ENCODE assay signal across 16 cellular contexts in the genomic region with DNA sequence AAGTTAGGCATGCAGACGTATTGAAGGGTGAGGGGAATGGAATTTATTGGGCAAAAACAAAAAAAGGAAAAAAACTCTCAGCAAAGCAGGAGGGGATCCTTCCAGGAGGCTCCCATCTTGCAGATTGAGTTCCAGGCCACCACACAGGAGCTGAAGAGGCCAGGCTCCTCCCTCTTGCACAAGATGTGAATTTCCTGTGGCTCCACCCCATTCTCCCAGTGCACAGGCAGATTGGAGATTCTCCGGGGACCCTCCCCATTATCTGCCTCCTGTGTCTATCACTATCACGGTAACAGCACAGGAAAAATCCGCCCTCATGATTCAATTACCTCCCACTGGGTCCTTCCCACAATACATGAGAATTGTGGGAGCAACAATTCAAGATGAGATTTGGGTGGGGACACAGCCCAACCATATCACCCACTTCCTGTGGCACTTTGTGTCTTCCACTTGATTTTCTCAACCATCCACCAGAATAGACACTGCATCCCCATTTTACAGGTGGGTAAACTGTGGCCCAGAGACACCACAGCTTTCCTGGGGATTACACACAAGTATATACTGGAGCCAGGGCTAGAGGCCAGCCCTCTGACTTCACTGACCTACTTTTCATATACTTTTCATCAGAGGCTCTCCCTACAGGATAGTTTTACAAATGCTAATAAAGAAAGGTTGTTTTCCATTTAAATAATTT. TPM values are rescaled to one million over a fixed set of nuclear protein-coding genes. Genes with fewer than 3 reads are reported as not detected.
DNase-seq lines count a peak whose midpoint lies in the region; ATAC-seq, FAIRE-seq and TF ChIP-seq lines count a peak whose summit lies in the region.
"Had no signal": no experiment of that assay in that cellular context is flagged by ENCODE, and none has a peak within 500 bp of the region (broad histone marks: within the 10 kb centered on the region; RNA-seq: fewer than 3 reads in every experiment).

No MANE protein-coding gene starts in this region.

- H3K36me3 ChIP-seq in right atrium auricular region: no peaks in the 10 kb centered on the region
- H3K36me3 ChIP-seq in ascending aorta: no peaks in the 10 kb centered on the region
- no peaks in the 10 kb centered on the region for H3K36me3 ChIP-seq in osteoblast (ENCODE audit: insufficient read depth, low read length)
- H3K36me3 ChIP-seq in OCI-LY7 (ENCODE audit: insufficient read depth, low read length): no peaks in the 10 kb centered on the region
- H3K36me3 ChIP-seq: HAP-1 had no signal

- H3K9me2 ChIP-seq in OCI-LY7 (ENCODE audit: insufficient read depth, low read length): no peaks in the 10 kb centered on the region

- FAIRE-seq in GM12891 (lab: Jason Lieb, UNC): no peak
- FAIRE-seq: GM18507, H1 had no signal

- H3K27me3 ChIP-seq in right atrium auricular region (no peaks in the 10 kb centered on the region), ascending aorta (no peaks in the 10 kb centered on the region), osteoblast (ENCODE audit: insufficient read depth, low read length) (no peaks in the 10 kb centered on the region)

- BruUV-seq in OCI-LY7 (replicated peaks; lab: Mats Ljungman, UMichigan): no TSS peak

- no peaks in the 10 kb centered on the region for H4K20me1 ChIP-seq in osteoblast (ENCODE audit: insufficient read depth, low read length)
- no peaks in the 10 kb centered on the region for H4K20me1 ChIP-seq in OCI-LY7 (ENCODE audit: insufficient read depth, low read length)

- H2AFZ ChIP-seq in osteoblast (ENCODE audit: low read length) (no peak overlapping the region), OCI-LY7 (ENCODE audit: low read length) (no peak overlapping the region)

- TF ChIP-seq CTCF in right atrium auricular region (IDR thresholded peaks at IDR 0.05): no peak
- TF ChIP-seq CTCF in ascending aorta (IDR thresholded peaks at IDR 0.05): no peak
- TF ChIP-seq CTCF in osteoblast (IDR thresholded peaks at IDR 0.05; ENCODE audit: extremely low read depth, low read depth, low read length): no peak
- TF ChIP-seq CTCF in OCI-LY7 (conservative IDR thresholded peaks at IDR 0.05; ENCODE audit: low read length): no peak

- CTCF ChIA-PET in OCI-LY7 (lab: Charles Lee; ENCODE audit: unreplicated experiment): no interaction called here

- ATAC-seq in Right ventricle myocardium inferior (peak; percentile 56), left ventricle myocardium superior (peak; percentile 53), GM18867 (IDR thresholded peaks at IDR 0.05; ENCODE audit: unreplicated experiment) (no peak)

- H3K27ac ChIP-seq in right atrium auricular region (peak overlapping the region in 1 of 2 donors; percentile 45), ascending aorta (peak overlapping the region; percentile 30 to 33), osteoblast (ENCODE audit: low read depth, low read length) (no peak overlapping the region), OCI-LY7 (ENCODE audit: low read depth, low read length, poor library complexity, severe bottlenecking) (no peak overlapping the region)
- H3K27ac ChIP-seq: 22Rv1, HL-60 had no signal

- H3K4me2 ChIP-seq in osteoblast (ENCODE audit: insufficient read depth, low read length) (no peak overlapping the region), OCI-LY7 (ENCODE audit: low read length) (no peak overlapping the region)

- POLR2A ChIA-PET in OCI-LY7 (lab: Charles Lee): no interaction called here

- DNase-seq in Right ventricle myocardium inferior (ENCODE audit: missing footprints) (peak; percentile 41), right atrium auricular region (ENCODE audit: low spot score) (no peak), ascending aorta (ENCODE audit: low spot score in 2 of 2) (peak in 1 of 2 donors; percentile 56), left ventricle myocardium superior (no peak), osteoblast (ENCODE audit: insufficient read length, low spot score, missing footprints) (peak; percentile 22), OCI-LY7 (ENCODE audit: low spot score) (no peak), GM12891 (ENCODE audit: insufficient read length, low spot score) (no peak)
- DNase-seq: CD4-positive, CD25-positive, alpha-beta regulatory T cell; DMS53; GF-D8 had no signal

- H3K4me3 ChIP-seq in right atrium auricular region (no peak overlapping the region), ascending aorta (no peak overlapping the region), osteoblast (ENCODE audit: insufficient read depth, low read length) (no peak overlapping the region), OCI-LY7 (ENCODE audit: low read depth, low read length, poor library complexity, severe bottlenecking) (no peak overlapping the region)
- H3K4me3 ChIP-seq: HAP-1 had no signal

- H3K4me1 ChIP-seq in right atrium auricular region (peaks cover 0 to 12% of the 10 kb centered on the region in 2 donors), ascending aorta (peaks cover 0 to 27% of the 10 kb centered on the region in 2 donors), osteoblast (ENCODE audit: insufficient read depth, low read length) (peaks cover 16% of the 10 kb centered on the region), OCI-LY7 (ENCODE audit: insufficient read depth, low read length, poor library complexity, severe bottlenecking) (no peaks in the 10 kb centered on the region)
- H3K4me1 ChIP-seq: HAP-1 had no signal

- intact Hi-C loops in Right ventricle myocardium inferior (cut with DNase I) (no loop called here), ascending aorta (cut with DNase I) (no loop called here), left ventricle myocardium superior (cut with micrococcal nuclease) (no loop called here), OCI-LY7 (cut with micrococcal nuclease; ENCODE audit: unreplicated experiment) (no loop called here)

- no peak for TF ChIP-seq POLR2A in GM12891 (IDR thresholded peaks at IDR 0.05; ENCODE audit: low read depth, low read length)

- H3K9me3 ChIP-seq in right atrium auricular region (no peaks in the 10 kb centered on the region), ascending aorta (peaks cover 0 to 5% of the 10 kb centered on the region in 2 donors), osteoblast (ENCODE audit: low read depth, low read length) (no peaks in the 10 kb centered on the region), OCI-LY7 (ENCODE audit: low read length) (no peaks in the 10 kb centered on the region)

- H3K79me2 ChIP-seq in osteoblast (ENCODE audit: insufficient read depth, low read length): no peaks in the 10 kb centered on the region
- H3K79me2 ChIP-seq in OCI-LY7 (ENCODE audit: insufficient read depth, low read depth, low read length): no peaks in the 10 kb centered on the region

TF ChIP-seq in GM12891, 5 proteins besides CTCF, POLR2A, EP300 and RAD21:
- TF ChIP-seq TAF1 (IDR thresholded peaks at IDR 0.05; ENCODE audit: low read depth, low read length): no peak

RNA-seq across cellular contexts. Expression of a gene that starts 18.9 kb away (rescaled TPM):
- total RNA-seq in Right ventricle myocardium inferior: 228 TPM
- 100 to 1,000 TPM; 201 to 278 TPM for total RNA-seq in right atrium auricular region
- total RNA-seq in ascending aorta: 1,564 TPM
- 188 TPM for total RNA-seq in left ventricle myocardium superior
- 1,531 and 1,612 TPM in 2 replicates for total RNA-seq in osteoblast
- total RNA-seq in OCI-LY7 (2014; rRNA removed; shearing (Covaris generic)): not detected in 2 replicates
- not detected in 2 replicates for total RNA-seq in OCI-LY7 (2022)
- polyA plus RNA-seq in GM12891 (2012; ENCODE audit: low read depth, missing spikeins): 3.0 TPM

Comparison
In these comparisons a context has a peak if more than half of its experiments do, and no peak if none do; other contexts are left out.
1. DNase-seq: peak in Right ventricle myocardium inferior (single experiment) and osteoblast (single experiment); none in right atrium auricular region (single experiment), left ventricle myocardium superior (single experiment), OCI-LY7 (single experiment) and GM12891 (single experiment).
2. H3K27ac ChIP-seq: peak in ascending aorta (2 of 2); none in osteoblast (single experiment) and OCI-LY7 (single experiment).
3. RNA of a gene that starts 18.9 kb away (total RNA-seq): 1,531 to 1,612 TPM in osteoblast, 1,564 TPM in ascending aorta (single experiment), 201 to 278 TPM in right atrium auricular region, 228 TPM in Right ventricle myocardium inferior (single experiment) and 188 TPM in left ventricle myocardium superior (single experiment); not detected in OCI-LY7; every median in the first group is over 100 times any median in the second.